22 cellular contexts compared by ENCODE assay signal in the genomic region with DNA sequence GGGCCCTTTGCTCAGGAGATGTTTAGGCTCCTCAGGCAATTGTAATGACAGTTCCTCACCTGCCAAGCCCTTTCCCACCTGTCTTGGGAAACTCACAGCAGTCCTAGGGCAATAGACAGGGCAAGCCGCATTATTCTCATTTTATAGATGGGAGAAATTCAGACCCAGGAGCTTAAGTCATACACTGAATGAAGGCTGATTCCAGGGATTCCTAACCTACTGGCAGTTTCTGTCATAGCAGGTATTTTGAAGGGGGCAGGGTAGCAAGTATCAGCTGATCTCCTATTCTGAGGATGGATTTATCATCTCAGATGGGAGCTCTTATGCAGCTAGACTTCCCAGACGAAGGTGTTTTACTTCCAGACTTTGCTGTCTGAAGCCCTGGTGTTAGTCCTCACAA.
DNase-seq lines count a peak whose midpoint lies in the region; ATAC-seq, FAIRE-seq and TF ChIP-seq lines count a peak whose summit lies in the region.
"Had no signal": no experiment of that assay in that cellular context is flagged by ENCODE, and none has a peak within 500 bp of the region (broad histone marks: within the 10 kb centered on the region; RNA-seq: fewer than 3 reads in every experiment).

No MANE protein-coding gene starts in this region.

- DNase-seq in A549 (ENCODE audit: low read depth in 1 of 2, low spot score in 1 of 2) (no peak), HCT116 (ENCODE audit: low read depth, low spot score) (no peak), chondrocyte (ENCODE audit: low spot score) (no peak), neural progenitor cell (ENCODE audit: low spot score) (no peak), NCI-H526 treated with DMSO at 0.1 percent for 48 hours (lab: John Stamatoyannopoulos, UW) (no peak), H54 (ENCODE audit: insufficient read length, low spot score) (no peak), EL (no peak)
- DNase-seq: activated CD4-positive, alpha-beta T cell treated with anti-CD3 and anti-CD28 coated beads for 4 hours; activated CD8-positive, alpha-beta memory T cell treated with anti-CD3 and anti-CD28 coated beads, Interleukin-2, amount 10 ng/mL, durations not matched to agents 7 days and 5 days; CD4-positive, alpha-beta T cell; DND-41; erythroblast; NCI-H1436; NCI-H226; nephron progenitor cell; NK-92 treated with Interleukin-12 subunit alpha and Interleukin-12 subunit beta, amount 100 ng/mL, for 24 hours; stimulated activated CD4-positive, alpha-beta T cell treated with anti-CD3 and anti-CD28 coated beads, Interleukin-4, amount 100 ng/mL, for 4 hours had no signal

- H3K27ac ChIP-seq in A549: no peak overlapping the region
- no peak overlapping the region for H3K27ac ChIP-seq in HCT116 (ENCODE audit: low read depth, low read length)
- H3K27ac ChIP-seq in neural progenitor cell: no peak overlapping the region
- H3K27ac ChIP-seq: prostate gland had no signal

- H3K27me3 Mint-ChIP-seq in chondrocyte (ENCODE audit: low read depth): no peaks in the 10 kb centered on the region
- H3K27me3 Mint-ChIP-seq in neural progenitor cell (ENCODE audit: insufficient read depth, low read depth): peaks cover 5% of the 10 kb centered on the region
- H3K27me3 Mint-ChIP-seq: activated CD8-positive, alpha-beta memory T cell treated with anti-CD3 and anti-CD28 coated beads, Interleukin-2, amount 10 ng/mL, durations not matched to agents 7 days and 5 days; CD4-positive, alpha-beta T cell; dendritic cell treated with granulocyte-macrophage colony-stimulating factor and Interleukin-4, amounts not matched to agents 40 ng/mL and 50 ng/mL, for 4 days had no signal

- H3K9me3 ChIP-seq in A549 (no peaks in the 10 kb centered on the region), HCT116 (ENCODE audit: control insufficient read depth in 1 of 2, insufficient read depth in 1 of 2, low read depth in 1 of 2, low read length in 2 of 2) (no peaks in the 10 kb centered on the region), neural progenitor cell (ENCODE audit: low read depth) (no peaks in the 10 kb centered on the region)
- H3K9me3 ChIP-seq: prostate gland had no signal

- RAD21 ChIA-PET in HCT116 (lab: Charles Lee; ENCODE audit: low non-redundant PET in 1 of 2, low total read pairs in 2 of 2, uncharacterized antibody in 2 of 2, unreplicated experiment in 2 of 2): no interaction called here

- H3K9me3 Mint-ChIP-seq in chondrocyte (ENCODE audit: low read depth): no peaks in the 10 kb centered on the region
- no peaks in the 10 kb centered on the region for H3K9me3 Mint-ChIP-seq in neural progenitor cell
- H3K9me3 Mint-ChIP-seq: activated T-helper 2 cell treated with anti-CD3 and anti-CD28 coated beads, Interferon-gamma antibody, Interleukin-2, Interleukin-4, amounts not matched to agents 10 μg/mL and 5 μg/mL and 100 μg/mL, durations not matched to agents 14 hours and 24 hours and 36 hours; CD4-positive, alpha-beta T cell; dendritic cell treated with granulocyte-macrophage colony-stimulating factor and Interleukin-4, amounts not matched to agents 40 ng/mL and 50 ng/mL, for 4 days; nephron progenitor cell had no signal

- no peaks in the 10 kb centered on the region for H4K20me1 ChIP-seq in HCT116 (ENCODE audit: insufficient read depth)
- H4K20me1 ChIP-seq in neural progenitor cell (ENCODE audit: low read depth): peaks cover 99% of the 10 kb centered on the region

- peak; percentile 51 to 68; a peak in 4 of 6 replicates for ATAC-seq in A549
- peak; percentile 62 for ATAC-seq in HCT116
- no peak for ATAC-seq in HG03457 (IDR thresholded peaks at IDR 0.05; ENCODE audit: unreplicated experiment)
- ATAC-seq: activated CD8-positive, alpha-beta memory T cell treated with anti-CD3 and anti-CD28 coated beads, Interleukin-2, amount 10 ng/mL, durations not matched to agents 7 days and 5 days had no signal

- H3K36me3 Mint-ChIP-seq in chondrocyte (ENCODE audit: low read depth) (peaks cover 9% of the 10 kb centered on the region), neural progenitor cell (peaks cover 8% of the 10 kb centered on the region)
- H3K36me3 Mint-ChIP-seq: activated CD8-positive, alpha-beta memory T cell treated with anti-CD3 and anti-CD28 coated beads, Interleukin-2, amount 10 ng/mL, durations not matched to agents 7 days and 5 days had no signal

- FAIRE-seq in A549 (lab: Jason Lieb, UNC): no peak
- no peak for FAIRE-seq in H54 (lab: Jason Lieb, UNC)
- FAIRE-seq: GM18507 had no signal

- TF ChIP-seq EP300 in A549 (IDR thresholded peaks at IDR 0.05): no peak

- no peak overlapping the region for H3K9ac ChIP-seq in HCT116 (ENCODE audit: low read length)
- H3K9ac ChIP-seq in neural progenitor cell: no peak overlapping the region

- H3K27ac Mint-ChIP-seq in chondrocyte (ENCODE audit: unreplicated experiment) (peak overlapping the region; percentile 89), neural progenitor cell (peak overlapping the region; percentile 25)
- H3K27ac Mint-ChIP-seq: activated CD8-positive, alpha-beta memory T cell treated with anti-CD3 and anti-CD28 coated beads, Interleukin-2, amount 10 ng/mL, durations not matched to agents 7 days and 5 days; activated T-helper 2 cell treated with anti-CD3 and anti-CD28 coated beads, Interferon-gamma antibody, Interleukin-2, Interleukin-4, amounts not matched to agents 10 μg/mL and 5 μg/mL and 100 μg/mL, durations not matched to agents 14 hours and 24 hours and 36 hours; CD4-positive, alpha-beta T cell; dendritic cell treated with granulocyte-macrophage colony-stimulating factor and Interleukin-4, amounts not matched to agents 40 ng/mL and 50 ng/mL, for 4 days; nephron progenitor cell had no signal

- CTCF ChIA-PET in A549 (lab: Yijun Ruan, JAX): interaction anchor here (1.0 to 3.8 kb wide), 3 partner anchors 9 to 275 kb away, joined by 4 to 12 read pairs (median 4); no protein-coding TSS in a partner anchor
- CTCF ChIA-PET in HCT116 (lab: Charles Lee): interaction anchor here (2.3 kb wide), 1 partner anchor 14 kb away, joined by 6 read pairs; no protein-coding TSS in a partner anchor

- H3K36me3 ChIP-seq in HCT116 (ENCODE audit: control insufficient read depth in 1 of 2, insufficient read depth in 2 of 2, low read length in 2 of 2) (no peaks in the 10 kb centered on the region), neural progenitor cell (no peaks in the 10 kb centered on the region)
- H3K36me3 ChIP-seq: prostate gland had no signal

- no peak overlapping the region for H2AFZ ChIP-seq in HCT116 (ENCODE audit: low read depth, low read length, poor library complexity, severe bottlenecking)
- no peak overlapping the region for H2AFZ ChIP-seq in neural progenitor cell (replicated peaks)

- no peak overlapping the region for H3K4me2 ChIP-seq in A549
- H3K4me2 ChIP-seq in HCT116 (ENCODE audit: low read length): no peak overlapping the region
- H3K4me2 ChIP-seq in neural progenitor cell: no peak overlapping the region

- H3F3A ChIP-seq in neural progenitor cell (ENCODE audit: low read depth): peaks cover 3% of the 10 kb centered on the region

- WGBS in A549 (ENCODE audit: missing lambda C conversion rate): 69% methylated on average over 2 of the region's 2 CpGs

- no peak overlapping the region for H3K4me3 ChIP-seq in A549
- no peak overlapping the region for H3K4me3 ChIP-seq in HCT116 (replicated peaks in 1 of 2; ENCODE audit: low read depth in 1 of 2, low read length in 2 of 2)
- H3K4me3 ChIP-seq in neural progenitor cell: no peak overlapping the region
- H3K4me3 ChIP-seq: prostate gland had no signal

- peaks cover 47% of the 10 kb centered on the region for H3K79me2 ChIP-seq in HCT116 (ENCODE audit: insufficient read depth, low read length)
- H3K79me2 ChIP-seq in neural progenitor cell (ENCODE audit: low read depth): peaks cover 96% of the 10 kb centered on the region

- H3K27me3 ChIP-seq in HCT116 (ENCODE audit: insufficient read depth, low read length) (no peaks in the 10 kb centered on the region), neural progenitor cell (no peaks in the 10 kb centered on the region)

- intact Hi-C loops in HCT116 (cut with micrococcal nuclease): loop anchor here (10.0 kb wide), 1 partner anchor 125 kb away; a partner anchor contains a TSS

- H3K4me3 Mint-ChIP-seq in chondrocyte (ENCODE audit: unreplicated experiment): no peak overlapping the region
- H3K4me3 Mint-ChIP-seq in neural progenitor cell: no peak overlapping the region
- H3K4me3 Mint-ChIP-seq: activated CD8-positive, alpha-beta memory T cell treated with anti-CD3 and anti-CD28 coated beads, Interleukin-2, amount 10 ng/mL, durations not matched to agents 7 days and 5 days; CD4-positive, alpha-beta T cell; dendritic cell treated with granulocyte-macrophage colony-stimulating factor and Interleukin-4, amounts not matched to agents 40 ng/mL and 50 ng/mL, for 4 days; nephron progenitor cell had no signal

- TF ChIP-seq CTCF in A549 (IDR thresholded peaks at IDR 0.05) (no peak), HCT116 (IDR thresholded peaks at IDR 0.05 in 2 of 3, conservative IDR thresholded peaks at IDR 0.05 in 1 of 3; ENCODE audit: borderline replicate concordance in 1 of 3, insufficient read depth in 1 of 3, low read depth in 2 of 3, low read length in 2 of 3) (no peak; a peak in 1 of 6 replicates), chondrocyte (IDR thresholded peaks at IDR 0.05) (peak; percentile 30), neural progenitor cell (IDR thresholded peaks at IDR 0.05) (no peak)

- H3K4me1 ChIP-seq in A549 (peaks cover 27% of the 10 kb centered on the region), HCT116 (ENCODE audit: control insufficient read depth in 1 of 2, insufficient read depth in 2 of 2, low read length in 2 of 2) (peaks cover under 1 to 19% of the 10 kb centered on the region in 2 experiments; a peak in 3 of 4 replicates), neural progenitor cell (no peaks in the 10 kb centered on the region)

- TF ChIP-seq POLR2A in A549 (IDR thresholded peaks at IDR 0.05; ENCODE audit: low read length) (no peak), HCT116 (IDR thresholded peaks at IDR 0.05; ENCODE audit: borderline replicate concordance, extremely low read depth, insufficient read depth, insufficient read length) (no peak), H54 (IDR thresholded peaks at IDR 0.05; ENCODE audit: low read depth, low read length) (no peak)

- TF ChIP-seq RAD21 in A549 (conservative IDR thresholded peaks at IDR 0.05 in 1 of 2, IDR thresholded peaks at IDR 0.05 in 1 of 2) (no peak), HCT116 (IDR thresholded peaks at IDR 0.05; ENCODE audit: low read depth) (no peak)

- H3K9me2 ChIP-seq in HCT116 (ENCODE audit: insufficient read depth): no peaks in the 10 kb centered on the region

- H3K4me1 Mint-ChIP-seq in chondrocyte (ENCODE audit: low read depth): peaks cover 78% of the 10 kb centered on the region
- peaks cover 20% of the 10 kb centered on the region for H3K4me1 Mint-ChIP-seq in neural progenitor cell
- H3K4me1 Mint-ChIP-seq: activated CD8-positive, alpha-beta memory T cell treated with anti-CD3 and anti-CD28 coated beads, Interleukin-2, amount 10 ng/mL, durations not matched to agents 7 days and 5 days had no signal

- BruUV-seq in HCT116 (replicated peaks; lab: Mats Ljungman, UMichigan): no TSS peak

- POLR2A ChIA-PET in A549 (lab: Yijun Ruan, JAX) (no interaction called here), HCT116 (lab: Charles Lee) (no interaction called here)

TF ChIP-seq in A549, 52 proteins besides CTCF, POLR2A, EP300 and RAD21 (continues in another document):
- no peak for TF ChIP-seq JUN (IDR thresholded peaks at IDR 0.05)
